8 cellular contexts compared by ENCODE assay signal in genomic region chr13:52449323-52450011, GRCh38. TPM values are rescaled to one million over a fixed set of nuclear protein-coding genes. Genes with fewer than 3 reads are reported as not detected.
A peak's percentile ranks its signal among the peaks of the same experiment; 100 is the strongest.
DNase-seq lines count a peak whose midpoint lies in the region; ATAC-seq and TF ChIP-seq lines count a peak whose summit lies in the region.

No MANE protein-coding gene starts in this region.

- H3K27ac ChIP-seq in KOPT-K1 (ENCODE audit: low read depth, low read length, poor library complexity, severe bottlenecking), result peak overlapping the region; percentile 85
- H3K27ac ChIP-seq in mesodermal cell (ENCODE audit: low read depth, low read length, severe bottlenecking), result peak overlapping the region; percentile 91

- H3K9me3 ChIP-seq in KOPT-K1 (ENCODE audit: insufficient read depth, low read length, poor library complexity, severe bottlenecking) (no peaks in the 10 kb centered on the region), mesodermal cell (ENCODE audit: control insufficient read depth, low read length) (no peaks in the 10 kb centered on the region)

- H3K4me3 ChIP-seq in GM08714 (ENCODE audit: low read length), result peak overlapping the region; percentile 78
- H3K4me3 ChIP-seq in cardiac fibroblast (replicated peaks in 1 of 2; ENCODE audit: low read depth in 2 of 2, low read length in 2 of 2), result peak overlapping the region; percentile 72 to 78
- peak overlapping the region; percentile 69 for H3K4me3 ChIP-seq in mesodermal cell (ENCODE audit: extremely low read depth, insufficient read depth, low read length, poor library complexity, severe bottlenecking)

- no peak for ATAC-seq in GM21515 (IDR thresholded peaks at IDR 0.05; ENCODE audit: unreplicated experiment)
- no peak for ATAC-seq in HG03565 (IDR thresholded peaks at IDR 0.05; ENCODE audit: unreplicated experiment)

- 1 to 10% methylated on average over 7 to 9 of the region's 11 CpGs for WGBS in mesodermal cell (ENCODE audit: insufficient coverage in 2 of 2), 2 experiments

- no peak for TF ChIP-seq CTCF in cardiac fibroblast (IDR thresholded peaks at IDR 0.05; ENCODE audit: low read depth, low read length)

- H3K4me1 ChIP-seq in mesodermal cell (ENCODE audit: control insufficient read depth, insufficient read depth, low read length, poor library complexity, severe bottlenecking), result peaks cover 8% of the 10 kb centered on the region

- H3K36me3 ChIP-seq in KOPT-K1 (ENCODE audit: insufficient read depth, low read length), result peaks cover 21% of the 10 kb centered on the region
- peaks cover 15% of the 10 kb centered on the region for H3K36me3 ChIP-seq in mesodermal cell (ENCODE audit: control insufficient read depth, insufficient read depth, low read length)

- intact Hi-C loops in posterior vena cava (cut with DNase I), result no loop called here

- no peak for DNase-seq in cardiac fibroblast (ENCODE audit: low read depth in 2 of 2)
- no peak for DNase-seq in NCI-H1694 (lab: John Stamatoyannopoulos, UW)
- DNase-seq in posterior vena cava (ENCODE audit: low spot score), result no peak

RNA-seq across cellular contexts. Expression of gene VPS36, which starts 1.0 kb away (rescaled TPM):
- polyA plus RNA-seq in mesodermal cell (2013, experiment 1 of 2), result 23.9 TPM
- 24.9 TPM for polyA plus RNA-seq in mesodermal cell (2013, experiment 2 of 2)
- 10 to 100 TPM; 38.2 to 40.7 TPM for total RNA-seq in posterior vena cava

RNA-seq across cellular contexts. Expression of gene CKAP2, which starts 5.8 kb away (rescaled TPM):
- polyA plus RNA-seq in mesodermal cell (2013, experiment 1 of 2), result 71.7 TPM
- 90.5 TPM for polyA plus RNA-seq in mesodermal cell (2013, experiment 2 of 2)
- 1 to 10 TPM; 5.6 to 6.1 TPM for total RNA-seq in posterior vena cava

RNA-seq across cellular contexts. Expression of gene THSD1, which starts 43.5 kb away (rescaled TPM):
- polyA plus RNA-seq in mesodermal cell (2013, experiment 1 of 2), result 16.8 TPM
- 12.8 TPM for polyA plus RNA-seq in mesodermal cell (2013, experiment 2 of 2)
- 1 to 10 TPM; 6.3 to 7.9 TPM for total RNA-seq in posterior vena cava
